ENCODE assay signal across 11 cellular contexts in the genomic region with DNA sequence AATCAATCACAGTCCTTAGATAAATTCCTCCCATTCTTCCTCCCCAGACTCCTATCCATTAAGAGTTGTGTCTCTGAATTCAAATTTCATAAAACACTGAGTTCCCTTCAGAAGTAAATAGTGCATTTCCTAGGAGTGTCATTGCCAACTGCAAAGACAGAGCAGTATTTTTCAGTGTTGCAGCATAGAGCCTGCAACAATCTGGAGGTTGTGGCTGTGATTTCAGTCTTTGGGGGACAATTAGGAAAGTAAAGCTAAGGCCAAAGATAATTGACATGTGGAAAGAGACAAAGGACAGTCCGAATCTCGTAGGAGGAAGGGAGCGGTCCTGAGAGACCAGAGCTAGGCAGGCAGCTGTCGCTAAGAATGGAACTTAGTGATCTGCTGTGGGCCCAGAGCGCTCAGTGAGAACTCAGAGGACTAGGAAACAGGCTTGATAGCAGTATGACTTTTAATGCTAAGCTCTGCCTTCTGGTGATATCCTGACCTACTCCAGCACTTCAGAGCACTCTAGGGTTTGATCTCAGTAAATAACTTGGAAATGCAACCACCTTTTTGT. TPM values are rescaled to one million over a fixed set of nuclear protein-coding genes. Genes with fewer than 3 reads are reported as not detected.
DNase-seq lines count a peak whose midpoint lies in the region; TF ChIP-seq lines count a peak whose summit lies in the region.
"Had no signal": no experiment of that assay in that cellular context is flagged by ENCODE, and none has a peak within 500 bp of the region (broad histone marks: within the 10 kb centered on the region; RNA-seq: fewer than 3 reads in every experiment).

No MANE protein-coding gene starts in this region.

- TF ChIP-seq POLR2A in sigmoid colon (IDR thresholded peaks at IDR 0.05), result no peak
- TF ChIP-seq POLR2A in vagina (IDR thresholded peaks at IDR 0.05), result no peak

- TF ChIP-seq CTCF in sigmoid colon (IDR thresholded peaks at IDR 0.05) (no peak), vagina (IDR thresholded peaks at IDR 0.05) (no peak)

- peak in 1 of 4 donors; percentile 12 for TF ChIP-seq EP300 in sigmoid colon (IDR thresholded peaks at IDR 0.05)

- H3K36me3 ChIP-seq in duodenal mucosa (ENCODE audit: control insufficient read depth in 1 of 2, insufficient read depth in 2 of 2, low read length in 2 of 2) (peaks cover 11 to 18% of the 10 kb centered on the region in 2 donors), sigmoid colon (peaks cover 0 to 14% (median 2%) of the 10 kb centered on the region in 4 donors), vagina (peaks cover 0 to 9% of the 10 kb centered on the region in 2 donors)
- H3K36me3 ChIP-seq: prostate gland had no signal

- H3K27ac ChIP-seq in duodenal mucosa (ENCODE audit: low read depth, low read length) (peak overlapping the region; percentile 36), layer of hippocampus (ENCODE audit: low read depth, low read length) (peak overlapping the region; percentile 81), sigmoid colon (peak overlapping the region; percentile 75 to 86 (median 78)), vagina (peak overlapping the region; percentile 64)
- H3K27ac ChIP-seq: prostate gland had no signal

- H3K27me3 ChIP-seq in duodenal mucosa (ENCODE audit: control insufficient read depth in 1 of 2, insufficient read depth in 2 of 2, low read length in 2 of 2) (no peaks in the 10 kb centered on the region), layer of hippocampus (ENCODE audit: control insufficient read depth, insufficient read depth, low read length) (no peaks in the 10 kb centered on the region), sigmoid colon (no peaks in the 10 kb centered on the region), vagina (no peaks in the 10 kb centered on the region)

- DNase-seq in sigmoid colon (no peak), vagina (ENCODE audit: extremely low spot score in 2 of 2) (no peak), dermis blood vessel endothelial cell (no peak)
- DNase-seq in effector CD8-positive, alpha-beta T cell (lab: John Stamatoyannopoulos, UW), result no peak
- no peak for DNase-seq in activated CD4-positive, alpha-beta T cell treated with anti-CD3 and anti-CD28 coated beads, Interleukin-2, amount 50 U/mL, for 48 hours
- DNase-seq: activated CD4-positive, alpha-beta memory T cell treated with anti-CD3 and anti-CD28 coated beads for 36 hours; amniotic stem cell; DND-41 had no signal

- H3K9ac ChIP-seq in duodenal mucosa (ENCODE audit: low read depth in 1 of 2, low read length in 2 of 2), result no peak overlapping the region

- H3K4me1 ChIP-seq in duodenal mucosa (ENCODE audit: control insufficient read depth in 1 of 2, insufficient read depth in 2 of 2, low read length in 2 of 2) (peaks cover 4 to 12% of the 10 kb centered on the region in 2 donors), sigmoid colon (peaks cover 0 to 37% (median 27%) of the 10 kb centered on the region in 4 donors), vagina (no peaks in the 10 kb centered on the region)
- H3K4me1 ChIP-seq: prostate gland had no signal

- intact Hi-C loops in sigmoid colon (cut with DNase I), result no loop called here
- intact Hi-C loops in vagina (cut with DNase I), result no loop called here

- H3K4me3 ChIP-seq in duodenal mucosa (ENCODE audit: low read depth in 1 of 2, low read length in 2 of 2) (no peak overlapping the region), sigmoid colon (no peak overlapping the region), vagina (no peak overlapping the region)
- H3K4me3 ChIP-seq: prostate gland had no signal

- 84 to 90% methylated on average over 5 of the region's 5 CpGs for WGBS in sigmoid colon, 2 donors

- H3K9me3 ChIP-seq in duodenal mucosa (ENCODE audit: control insufficient read depth in 1 of 2, low read length in 2 of 2), result no peaks in the 10 kb centered on the region
- no peaks in the 10 kb centered on the region for H3K9me3 ChIP-seq in sigmoid colon
- H3K9me3 ChIP-seq in vagina, result no peaks in the 10 kb centered on the region
- H3K9me3 ChIP-seq: prostate gland had no signal

RNA-seq across cellular contexts. Expression of a gene that starts 46.2 kb away (rescaled TPM):
- total RNA-seq in sigmoid colon, result 10 to 100 TPM; 25.8 to 39.3 (median 29.0) TPM
- 10 to 100 TPM; 21.2 to 29.6 (median 23.4) TPM for polyA plus RNA-seq in sigmoid colon
- 25.8 TPM for total RNA-seq in vagina
- total RNA-seq in dermis blood vessel endothelial cell, result 43.6 and 44.1 TPM in 2 replicates
